11 cellular contexts compared by ENCODE assay signal in the genomic region with DNA sequence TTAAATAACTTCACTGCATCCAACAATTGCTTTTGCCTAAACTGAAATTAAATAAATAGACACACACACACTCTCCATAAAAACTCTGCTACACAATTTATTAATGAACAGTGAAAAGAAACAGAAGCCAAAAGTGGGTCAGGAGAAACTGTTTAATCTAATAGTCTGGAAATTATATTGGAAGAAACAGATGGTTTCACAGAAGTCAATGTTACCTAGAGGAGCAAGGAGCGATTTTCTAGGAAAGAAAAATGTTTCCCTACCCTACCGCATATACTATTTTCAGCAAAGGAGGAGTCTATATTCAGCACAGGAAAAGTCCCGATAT. TPM values are rescaled to one million over a fixed set of nuclear protein-coding genes. Genes with fewer than 3 reads are reported as not detected.
DNase-seq lines count a peak whose midpoint lies in the region; ATAC-seq and TF ChIP-seq lines count a peak whose summit lies in the region.
"Had no signal": no experiment of that assay in that cellular context is flagged by ENCODE, and none has a peak within 500 bp of the region (broad histone marks: within the 10 kb centered on the region; RNA-seq: fewer than 3 reads in every experiment).

No MANE protein-coding gene starts in this region.

- H3K4me1 Mint-ChIP-seq in activated CD8-positive, alpha-beta T cell treated with anti-CD3 and anti-CD28 coated beads for 36 hours (ENCODE audit: low read depth), result peaks cover 86% of the 10 kb centered on the region
- H3K4me1 Mint-ChIP-seq in type B pancreatic cell (ENCODE audit: unreplicated experiment), result peaks cover 41% of the 10 kb centered on the region

- no peak overlapping the region for H2AFZ ChIP-seq in mesenchymal stem cell (ENCODE audit: low read depth, low read length)

- peaks cover 93% of the 10 kb centered on the region for H3K36me3 Mint-ChIP-seq in activated CD8-positive, alpha-beta T cell treated with anti-CD3 and anti-CD28 coated beads for 36 hours (ENCODE audit: low read depth)
- peaks cover 8% of the 10 kb centered on the region for H3K36me3 Mint-ChIP-seq in type B pancreatic cell

- no peak for DNase-seq in heart left ventricle
- no peak for DNase-seq in cardiac septum (ENCODE audit: low spot score)
- no peak for DNase-seq in activated CD8-positive, alpha-beta T cell treated with anti-CD3 and anti-CD28 coated beads for 36 hours
- no peak for DNase-seq in mesenchymal stem cell
- DNase-seq in type B pancreatic cell (ENCODE audit: extremely low spot score, unreplicated experiment), result no peak
- no peak for DNase-seq in NCI-H1092 (lab: John Stamatoyannopoulos, UW)
- DNase-seq in activated effector memory CD4-positive, alpha-beta T cell treated with anti-CD3 and anti-CD28 coated beads, Interleukin-2, amount 50 U/mL, for 16 hours, result no peak
- DNase-seq: AML-193; stimulated activated CD4-positive, alpha-beta T cell treated with anti-CD3 and anti-CD28 coated beads, Interleukin-2, amount 100 ng/mL, for 48 hours had no signal

- H3K23ac ChIP-seq in mesenchymal stem cell (ENCODE audit: low read length in 2 of 2), result no peak overlapping the region

- H3K36me3 ChIP-seq in heart left ventricle, result peaks cover 0 to 15% (median 0%) of the 10 kb centered on the region in 9 donors
- H3K36me3 ChIP-seq in mesenchymal stem cell (ENCODE audit: control insufficient read depth in 1 of 2, insufficient read depth in 2 of 2, low read depth in 1 of 2, low read length in 2 of 2), result peaks cover 3 to 12% of the 10 kb centered on the region in 2 experiments

- no peak overlapping the region for H2BK15ac ChIP-seq in mesenchymal stem cell (ENCODE audit: low read depth, poor library complexity, severe bottlenecking)

- peak overlapping the region; percentile 86 to 97 for H3K4ac ChIP-seq in mesenchymal stem cell (ENCODE audit: low read depth in 1 of 2, low read length in 2 of 2)

- no peak overlapping the region for H4K8ac ChIP-seq in mesenchymal stem cell (ENCODE audit: low read length)

- no peak overlapping the region for H3K14ac ChIP-seq in mesenchymal stem cell (ENCODE audit: low read length in 2 of 2)

- H3K27ac Mint-ChIP-seq in activated CD8-positive, alpha-beta T cell treated with anti-CD3 and anti-CD28 coated beads for 36 hours, result peak overlapping the region; percentile 89
- H3K27ac Mint-ChIP-seq in type B pancreatic cell, result peak overlapping the region; percentile 37

- TF ChIP-seq POLR2A in heart left ventricle (IDR thresholded peaks at IDR 0.05), result no peak

- peak overlapping the region; percentile 49 for H3K4me3 Mint-ChIP-seq in activated CD8-positive, alpha-beta T cell treated with anti-CD3 and anti-CD28 coated beads for 36 hours
- peak overlapping the region; percentile 34 for H3K4me3 Mint-ChIP-seq in type B pancreatic cell

- peaks cover 0 to 76% (median 36%) of the 10 kb centered on the region in 12 donors for H3K4me1 ChIP-seq in heart left ventricle
- peaks cover 29% of the 10 kb centered on the region for H3K4me1 ChIP-seq in mesenchymal stem cell (ENCODE audit: control insufficient read depth, insufficient read depth, low read depth, low read length)

- peak overlapping the region; percentile 70 to 91 for H3K18ac ChIP-seq in mesenchymal stem cell (ENCODE audit: low read depth in 1 of 2, low read length in 2 of 2)

- TF ChIP-seq CTCF in heart left ventricle (IDR thresholded peaks at IDR 0.05) (no peak), type B pancreatic cell (conservative IDR thresholded peaks at IDR 0.05) (no peak)
- TF ChIP-seq CTCF in activated CD8-positive, alpha-beta T cell treated with anti-CD3 and anti-CD28 coated beads for 36 hours (IDR thresholded peaks at IDR 0.05), result no peak

- H3K27ac ChIP-seq in heart left ventricle (peak overlapping the region in 10 of 12 donors; percentile 4 to 82 (median 38)), mesenchymal stem cell (ENCODE audit: low read length, poor library complexity, severe bottlenecking) (peak overlapping the region; percentile 91)

- peak overlapping the region; percentile 23 for H2BK120ac ChIP-seq in mesenchymal stem cell (ENCODE audit: low read depth, low read length)

- H3K4me3 ChIP-seq in heart left ventricle (peak overlapping the region in 1 of 12 donors; percentile 25), mesenchymal stem cell (ENCODE audit: insufficient read depth in 1 of 2, low read depth in 1 of 2, low read length in 2 of 2) (no peak overlapping the region)
- H3K4me3 ChIP-seq: tibial nerve had no signal

- H4K91ac ChIP-seq in mesenchymal stem cell (ENCODE audit: low read length), result peak overlapping the region; percentile 5

- WGBS in heart left ventricle, 4 donors, result 20 to 39% (median 29%) methylated on average over 3 of the region's 3 CpGs
- WGBS in mesenchymal stem cell, result 93% methylated on average over 3 of the region's 3 CpGs

- H3K27me3 ChIP-seq in heart left ventricle (no peaks in the 10 kb centered on the region), mesenchymal stem cell (ENCODE audit: control insufficient read depth in 1 of 2, insufficient read depth in 1 of 2, low read length in 2 of 2) (no peaks in the 10 kb centered on the region)
- H3K27me3 ChIP-seq: tibial nerve had no signal

- no peaks in the 10 kb centered on the region for H3K27me3 Mint-ChIP-seq in activated CD8-positive, alpha-beta T cell treated with anti-CD3 and anti-CD28 coated beads for 36 hours
- H3K27me3 Mint-ChIP-seq in type B pancreatic cell, result peaks cover 16% of the 10 kb centered on the region

- POLR2A ChIA-PET in activated CD8-positive, alpha-beta T cell treated with anti-CD3 and anti-CD28 coated beads for 36 hours (lab: Charles Lee), result interaction anchor here (0.9 to 1.8 kb wide), 3 partner anchors 15 to 31 kb away, joined by 3 to 12 read pairs (median 6); a partner anchor contains a TSS

- H2BK5ac ChIP-seq in mesenchymal stem cell (ENCODE audit: low read depth, low read length, poor library complexity, severe bottlenecking), result peak overlapping the region; percentile 1

- no peak overlapping the region for H3K4me2 ChIP-seq in mesenchymal stem cell (ENCODE audit: low read length, poor library complexity, severe bottlenecking)

- ATAC-seq in heart left ventricle, result no peak
- ATAC-seq in activated CD8-positive, alpha-beta T cell treated with anti-CD3 and anti-CD28 coated beads for 36 hours, result no peak
- no peak for ATAC-seq in GM18870 (IDR thresholded peaks at IDR 0.05; ENCODE audit: unreplicated experiment)

- CTCF ChIA-PET in activated CD8-positive, alpha-beta T cell treated with anti-CD3 and anti-CD28 coated beads for 36 hours (lab: Charles Lee), result interaction anchor here (1.2 to 1.8 kb wide), 3 partner anchors 12 to 214 kb away, joined by 3 to 5 read pairs (median 4); no protein-coding TSS in a partner anchor

- intact Hi-C loops in heart left ventricle (cut with DNase I), result loop anchor here in 1 of 10 donors (5.0 kb wide), 1 partner anchor 109 kb away; no protein-coding TSS in a partner anchor
- intact Hi-C loops in cardiac septum (cut with DNase I), result no loop called here
- intact Hi-C loops in activated CD8-positive, alpha-beta T cell treated with anti-CD3 and anti-CD28 coated beads for 36 hours (cut with micrococcal nuclease), result no loop called here

- peak overlapping the region; percentile 99 for H2AK5ac ChIP-seq in mesenchymal stem cell (ENCODE audit: low read length, severe bottlenecking)

- H2BK12ac ChIP-seq in mesenchymal stem cell (ENCODE audit: low read length in 2 of 2), result peak overlapping the region; percentile 3 to 85

- H3K79me1 ChIP-seq in mesenchymal stem cell (replicated peaks; ENCODE audit: low read length, poor library complexity, severe bottlenecking), result peaks cover 13% of the 10 kb centered on the region

- H3K9ac ChIP-seq in mesenchymal stem cell (ENCODE audit: low read length), result no peak overlapping the region

- H3K9me3 Mint-ChIP-seq in activated CD8-positive, alpha-beta T cell treated with anti-CD3 and anti-CD28 coated beads for 36 hours, result peaks cover 2% of the 10 kb centered on the region
- H3K9me3 Mint-ChIP-seq in type B pancreatic cell, result no peaks in the 10 kb centered on the region

- no peaks in the 10 kb centered on the region for H3K9me3 ChIP-seq in heart left ventricle
- no peaks in the 10 kb centered on the region for H3K9me3 ChIP-seq in mesenchymal stem cell (ENCODE audit: control insufficient read depth, low read length)
- H3K9me3 ChIP-seq: tibial nerve had no signal

RNA-seq across cellular contexts. Expression of a gene that starts 32.0 kb away (rescaled TPM):
- 10 to 100 TPM; 17.1 to 40.8 (median 26.4) TPM for total RNA-seq in heart left ventricle
- 10 to 100 TPM; 18.1 to 27.8 TPM for polyA plus RNA-seq in heart left ventricle
- total RNA-seq in cardiac septum, result 26.5 TPM
- 100 to 1,000 TPM; 113 to 125 TPM for total RNA-seq in activated CD8-positive, alpha-beta T cell treated with anti-CD3 and anti-CD28 coated beads for 36 hours
- 256 TPM for polyA plus RNA-seq in mesenchymal stem cell (2013, experiment 1 of 2)
- polyA plus RNA-seq in mesenchymal stem cell (2013, experiment 2 of 2), result 261 TPM
- total RNA-seq in type B pancreatic cell (ENCODE audit: low replicate concordance), result 9.8 and 18.3 TPM in 2 replicates
